In the genomic region with DNA sequence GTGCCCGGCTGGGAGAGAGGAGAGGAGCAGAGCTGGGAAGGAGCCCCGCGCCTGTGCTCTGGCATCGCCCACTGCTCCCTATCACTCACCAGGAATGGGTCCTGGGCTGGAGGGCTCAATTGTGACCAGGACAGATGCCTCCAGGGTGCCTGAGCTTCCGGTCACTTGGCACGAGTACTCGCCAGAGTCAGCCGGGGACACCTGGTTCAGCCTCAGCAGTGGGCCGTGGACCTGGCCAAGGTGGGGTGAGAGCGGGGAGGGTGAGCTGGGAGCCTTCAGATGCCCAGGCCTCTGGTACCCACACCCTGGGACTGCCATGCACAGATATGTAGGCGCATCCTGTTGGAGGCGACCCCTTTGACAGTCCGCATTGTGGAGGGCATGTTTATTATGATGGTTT, we compare ENCODE assay signal across 27 cellular contexts. TPM values are rescaled to one million over a fixed set of nuclear protein-coding genes. Genes with fewer than 3 reads are reported as not detected.
A peak's percentile ranks its signal among the peaks of the same experiment; 100 is the strongest.
DNase-seq lines count a peak whose midpoint lies in the region; ATAC-seq, FAIRE-seq and TF ChIP-seq lines count a peak whose summit lies in the region.
"Had no signal": no experiment of that assay in that cellular context is flagged by ENCODE, and none has a peak within 500 bp of the region (broad histone marks: within the 10 kb centered on the region; RNA-seq: fewer than 3 reads in every experiment).

No MANE protein-coding gene starts in this region.

- no peak for TF ChIP-seq POLR2A in uterus (IDR thresholded peaks at IDR 0.05)

- no peaks in the 10 kb centered on the region for H3K9me3 ChIP-seq in heart right ventricle
- no peaks in the 10 kb centered on the region for H3K9me3 ChIP-seq in RWPE2 (ENCODE audit: severe bottlenecking)
- H3K9me3 ChIP-seq in kidney (ENCODE audit: control insufficient read depth in 1 of 2, low read length in 2 of 2), result no peaks in the 10 kb centered on the region
- no peaks in the 10 kb centered on the region for H3K9me3 ChIP-seq in upper lobe of right lung
- no peaks in the 10 kb centered on the region for H3K9me3 ChIP-seq in uterus
- H3K9me3 ChIP-seq: A549; BLaER1 treated with 17β-estradiol and CSF1 and Interleukin-3, amounts not matched to agents 10 nM and 100 nM; Caco-2 had no signal

- no peaks in the 10 kb centered on the region for H3K36me3 Mint-ChIP-seq in activated T-cell treated with anti-CD3 and anti-CD28 coated beads, Interleukin-2, amount 50 U/mL, for 24 hours (ENCODE audit: low read depth)
- H3K36me3 Mint-ChIP-seq: CD8-positive, alpha-beta T cell had no signal

- 89 to 95% methylated on average over 13 of the region's 13 CpGs for WGBS in heart right ventricle, 2 donors

- FAIRE-seq in kidney (lab: Jason Lieb, UNC), result no peak
- FAIRE-seq: A549, G401.6, GM12891, GM19239 had no signal

- no peak overlapping the region for H3K27ac Mint-ChIP-seq in activated T-cell treated with anti-CD3 and anti-CD28 coated beads, Interleukin-2, amount 50 U/mL, for 24 hours
- H3K27ac Mint-ChIP-seq: B cell; CD4-positive, alpha-beta T cell; CD8-positive, alpha-beta T cell had no signal

- H3K27me3 Mint-ChIP-seq in activated T-cell treated with anti-CD3 and anti-CD28 coated beads, Interleukin-2, amount 50 U/mL, for 24 hours, result no peaks in the 10 kb centered on the region
- H3K27me3 Mint-ChIP-seq: B cell; CD4-positive, alpha-beta T cell had no signal

- H3K27me3 ChIP-seq in heart right ventricle (no peaks in the 10 kb centered on the region), RWPE2 (ENCODE audit: insufficient read depth, poor library complexity, severe bottlenecking) (no peaks in the 10 kb centered on the region), upper lobe of right lung (no peaks in the 10 kb centered on the region), uterus (no peaks in the 10 kb centered on the region)
- H3K27me3 ChIP-seq: BLaER1 treated with 17β-estradiol and CSF1 and Interleukin-3, amounts not matched to agents 10 nM and 100 nM had no signal

- H3K27ac ChIP-seq in heart right ventricle (no peak overlapping the region), RWPE2 (ENCODE audit: poor library complexity, severe bottlenecking) (no peak overlapping the region), kidney (ENCODE audit: low read depth in 2 of 2, low read length in 2 of 2) (no peak overlapping the region), upper lobe of right lung (no peak overlapping the region), uterus (no peak overlapping the region)
- H3K27ac ChIP-seq: 22Rv1; A549; BLaER1 treated with 17β-estradiol and CSF1 and Interleukin-3, amounts not matched to agents 10 nM and 100 nM; C4-2B had no signal

- H3K4me1 ChIP-seq in heart right ventricle, result no peaks in the 10 kb centered on the region
- no peaks in the 10 kb centered on the region for H3K4me1 ChIP-seq in RWPE2 (ENCODE audit: insufficient read depth, poor library complexity, severe bottlenecking)
- no peaks in the 10 kb centered on the region for H3K4me1 ChIP-seq in kidney (ENCODE audit: control insufficient read depth in 1 of 2, insufficient read depth in 1 of 2, low read depth in 1 of 2, low read length in 2 of 2)
- H3K4me1 ChIP-seq in upper lobe of right lung, result no peaks in the 10 kb centered on the region
- no peaks in the 10 kb centered on the region for H3K4me1 ChIP-seq in uterus
- H3K4me1 ChIP-seq: A549; BLaER1 treated with 17β-estradiol and CSF1 and Interleukin-3, amounts not matched to agents 10 nM and 100 nM; Caco-2 had no signal

- intact Hi-C loops in Right ventricle myocardium superior (cut with DNase I), result no loop called here
- intact Hi-C loops in heart right ventricle (cut with DNase I), result no loop called here
- intact Hi-C loops in kidney (cut with DNase I), result no loop called here
- intact Hi-C loops in upper lobe of right lung (cut with DNase I), result no loop called here
- intact Hi-C loops in uterus (cut with DNase I; ENCODE audit: low total_unique reads), result no loop called here

- H3K36me3 ChIP-seq in heart right ventricle (peaks cover under 1 to 100% (median 97%) of the 10 kb centered on the region in 9 donors), RWPE2 (ENCODE audit: low read depth) (peaks cover 29% of the 10 kb centered on the region), kidney (ENCODE audit: control insufficient read depth in 1 of 2, insufficient read depth in 2 of 2, low read length in 2 of 2) (peaks cover 14 to 24% of the 10 kb centered on the region in 2 donors), upper lobe of right lung (peaks cover 99% of the 10 kb centered on the region), uterus (no peaks in the 10 kb centered on the region)

- no peak overlapping the region for H3K4me3 Mint-ChIP-seq in activated T-cell treated with anti-CD3 and anti-CD28 coated beads, Interleukin-2, amount 50 U/mL, for 24 hours
- H3K4me3 Mint-ChIP-seq: B cell; CD4-positive, alpha-beta T cell; CD8-positive, alpha-beta T cell had no signal

- ATAC-seq in Right ventricle myocardium superior (ENCODE audit: poor library complexity) (no peak), heart right ventricle (no peak), RWPE2 (ENCODE audit: low read depth) (no peak), upper lobe of right lung (no peak)
- ATAC-seq: A549; CD8-positive, alpha-beta T cell had no signal

- no peak overlapping the region for H3K4me3 ChIP-seq in heart right ventricle
- no peak overlapping the region for H3K4me3 ChIP-seq in RWPE2 (ENCODE audit: severe bottlenecking)
- H3K4me3 ChIP-seq in kidney (ENCODE audit: low read length in 2 of 2), result no peak overlapping the region
- no peak overlapping the region for H3K4me3 ChIP-seq in upper lobe of right lung
- no peak overlapping the region for H3K4me3 ChIP-seq in uterus
- H3K4me3 ChIP-seq: A549; BLaER1 treated with 17β-estradiol and CSF1 and Interleukin-3, amounts not matched to agents 10 nM and 100 nM had no signal

- TF ChIP-seq CTCF in heart right ventricle (IDR thresholded peaks at IDR 0.05) (no peak), RWPE2 (IDR thresholded peaks at IDR 0.05; ENCODE audit: poor library complexity, severe bottlenecking) (no peak), kidney (IDR thresholded peaks at IDR 0.05; ENCODE audit: borderline replicate concordance, extremely low read depth, insufficient read depth) (no peak), upper lobe of right lung (IDR thresholded peaks at IDR 0.05) (no peak), uterus (IDR thresholded peaks at IDR 0.05) (no peak)

- H3K4me1 Mint-ChIP-seq in activated T-cell treated with anti-CD3 and anti-CD28 coated beads, Interleukin-2, amount 50 U/mL, for 24 hours (ENCODE audit: low read depth), result no peaks in the 10 kb centered on the region
- H3K4me1 Mint-ChIP-seq: B cell had no signal

- no peak overlapping the region for H3K9ac ChIP-seq in kidney (ENCODE audit: low read length in 2 of 2)
- H3K9ac ChIP-seq: BLaER1 treated with 17β-estradiol and CSF1 and Interleukin-3, amounts not matched to agents 10 nM and 100 nM had no signal

- peak; percentile 39 for DNase-seq in Right ventricle myocardium superior
- DNase-seq in heart right ventricle, result no peak
- peak; percentile 49 for DNase-seq in RWPE2 (ENCODE audit: low spot score)
- DNase-seq in kidney, result peak; percentile 67
- peak; percentile 59 for DNase-seq in upper lobe of right lung
- DNase-seq in activated T-cell treated with anti-CD3 and anti-CD28 coated beads, Interleukin-2, amount 50 U/mL, for 24 hours, result no peak
- DNase-seq in uterus, result no peak
- DNase-seq in stimulated activated CD4-positive, alpha-beta T cell treated with anti-CD3 and anti-CD28 coated beads, Interleukin-4, amount 100 ng/mL, for 1 hour, result no peak
- DNase-seq: AML-193; Caco-2; CD4-positive, alpha-beta T cell; CD8-positive, alpha-beta T cell; DMS 273 treated with DMSO at 0.1 percent for 48 hours; DMS153; DMS53; DMS79; GF-D8 had no signal

- no peaks in the 10 kb centered on the region for H3K9me3 Mint-ChIP-seq in activated T-cell treated with anti-CD3 and anti-CD28 coated beads, Interleukin-2, amount 50 U/mL, for 24 hours
- H3K9me3 Mint-ChIP-seq: CD4-positive, alpha-beta T cell; CD8-positive, alpha-beta T cell had no signal

RNA-seq across cellular contexts. Expression of gene LDLRAD2, which starts 31.1 kb away (rescaled TPM):
- total RNA-seq in Right ventricle myocardium superior (not detected), heart right ventricle (under 1 TPM in 2 of 10 donors, not detected in 8; 0.05 to 0.07 TPM), kidney (0.79 TPM), upper lobe of right lung (0.38 TPM), uterus (under 1 TPM in 1 of 4 donors, not detected in 3; 0.48 TPM)
- polyA plus RNA-seq in heart right ventricle (1 to 10 TPM; 3.4 to 5.8 TPM), kidney (ENCODE audit: insufficient read depth, low read depth, low replicate concordance) (not detected)
- total RNA-seq: A172; Caco-2; CD4-positive, alpha-beta T cell; CD8-positive, alpha-beta T cell had no signal
- polyA plus RNA-seq: BJ had no signal

Comparison
In these comparisons a context has a peak if more than half of its experiments do, and no peak if none do; other contexts are left out.
1. DNase-seq: peak in Right ventricle myocardium superior (single experiment), RWPE2 (single experiment), kidney (single experiment) and upper lobe of right lung (single experiment); none in heart right ventricle (0 of 2), activated T-cell treated with anti-CD3 and anti-CD28 coated beads, Interleukin-2, amount 50 U/mL, for 24 hours (single experiment), uterus (0 of 2) and stimulated activated CD4-positive, alpha-beta T cell treated with anti-CD3 and anti-CD28 coated beads, Interleukin-4, amount 100 ng/mL, for 1 hour (single experiment).